In the genomic region with DNA sequence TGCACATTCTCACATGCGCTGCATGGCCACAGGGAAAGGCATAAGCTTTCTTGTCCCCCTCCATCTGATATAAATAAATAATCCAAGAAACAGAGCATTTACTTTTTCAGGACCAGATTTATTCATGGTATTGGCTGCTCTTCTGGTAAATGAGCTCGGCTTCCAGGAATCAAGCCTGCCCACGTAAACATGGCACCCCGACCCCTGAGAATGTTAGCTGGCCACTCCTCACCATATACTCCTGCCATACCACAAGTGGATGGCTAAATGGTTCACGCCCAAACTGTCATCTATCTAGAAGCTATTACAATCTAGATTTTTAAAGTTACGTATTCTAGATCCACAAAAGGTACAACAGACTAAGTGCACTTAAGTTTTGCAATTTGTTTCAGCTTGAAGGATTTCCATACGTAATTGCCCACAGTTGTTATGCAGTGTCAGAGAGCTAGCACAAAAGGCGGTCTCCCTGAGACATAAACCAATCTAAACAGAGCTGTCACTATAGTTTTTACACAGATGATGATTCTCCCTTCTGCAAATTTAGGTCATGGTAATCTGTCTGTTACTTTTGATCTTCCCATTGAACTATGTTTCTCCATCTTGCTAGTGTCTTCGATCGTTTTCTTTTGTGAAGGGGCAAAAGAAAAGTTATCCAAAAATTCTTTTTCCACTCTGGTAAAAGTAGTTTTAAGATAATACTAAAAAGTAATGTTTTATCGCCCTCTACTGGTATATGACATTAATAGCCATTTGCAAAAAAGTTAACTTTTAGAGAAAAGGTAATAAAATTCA, we compare ENCODE assay signal across 9 cellular contexts. TPM values are rescaled to one million over a fixed set of nuclear protein-coding genes. Genes with fewer than 3 reads are reported as not detected.
A peak's percentile ranks its signal among the peaks of the same experiment; 100 is the strongest.
DNase-seq lines count a peak whose midpoint lies in the region; ATAC-seq, FAIRE-seq and TF ChIP-seq lines count a peak whose summit lies in the region.
"Had no signal": no experiment of that assay in that cellular context is flagged by ENCODE, and none has a peak within 500 bp of the region (broad histone marks: within the 10 kb centered on the region; RNA-seq: fewer than 3 reads in every experiment).

No MANE protein-coding gene starts in this region.

- no peaks in the 10 kb centered on the region for H3K36me3 Mint-ChIP-seq in CD4-positive, CD25-positive, alpha-beta regulatory T cell

- no peaks in the 10 kb centered on the region for H3K27me3 Mint-ChIP-seq in CD4-positive, CD25-positive, alpha-beta regulatory T cell

- DNase-seq in CD4-positive, CD25-positive, alpha-beta regulatory T cell = peak in 2 of 3 donors; percentile 47 to 61
- DNase-seq in HT-29 (ENCODE audit: low spot score) = peak; percentile 63
- DNase-seq in frontal cortex (ENCODE audit: low spot score in 2 of 2) = no peak
- DNase-seq in small intestine = peak; percentile 24
- DNase-seq in left colon = no peak

- H3K27me3 ChIP-seq in CD4-positive, CD25-positive, alpha-beta regulatory T cell (ENCODE audit: control insufficient read depth, insufficient read depth, low read length) = no peaks in the 10 kb centered on the region
- no peaks in the 10 kb centered on the region for H3K27me3 ChIP-seq in small intestine (ENCODE audit: control insufficient read depth in 2 of 2, insufficient read depth in 2 of 2, low read length in 2 of 2)

- H3K9me3 ChIP-seq in CD4-positive, CD25-positive, alpha-beta regulatory T cell (ENCODE audit: control insufficient read depth in 2 of 2, low read length in 2 of 2) = no peaks in the 10 kb centered on the region
- H3K9me3 ChIP-seq in small intestine (ENCODE audit: control insufficient read depth, low read depth) = no peaks in the 10 kb centered on the region

- H3K27ac Mint-ChIP-seq in CD4-positive, CD25-positive, alpha-beta regulatory T cell = peak overlapping the region; percentile 25 to 85 (median 32)
- H3K27ac Mint-ChIP-seq: IgD-negative memory B cell had no signal

- no peaks in the 10 kb centered on the region for H3K9me3 Mint-ChIP-seq in CD4-positive, CD25-positive, alpha-beta regulatory T cell
- H3K9me3 Mint-ChIP-seq: IgD-negative memory B cell had no signal

- no peak overlapping the region for H3K4me3 ChIP-seq in CD4-positive, CD25-positive, alpha-beta regulatory T cell (ENCODE audit: low read depth, low read length)
- no peak overlapping the region for H3K4me3 ChIP-seq in small intestine (ENCODE audit: low read depth in 1 of 2, low read length in 2 of 2)

- peaks cover 6% of the 10 kb centered on the region for H3K4me1 ChIP-seq in CD4-positive, CD25-positive, alpha-beta regulatory T cell (ENCODE audit: control insufficient read depth, insufficient read depth, low read length, poor library complexity, severe bottlenecking)
- no peaks in the 10 kb centered on the region for H3K4me1 ChIP-seq in small intestine (ENCODE audit: control insufficient read depth in 2 of 2, insufficient read depth in 1 of 2, low read depth in 1 of 2, low read length in 1 of 2)

- ATAC-seq in CD4-positive, CD25-positive, alpha-beta regulatory T cell (ENCODE audit: low read depth in 2 of 2) = peak in 1 of 2 donors; percentile 28
- ATAC-seq in SK-N-SH treated with all-trans-retinoic acid at 6 μM for 48 hours (peak; percentile 49; the same call in 2 of the 3 replicates), HG03280 (IDR thresholded peaks at IDR 0.05; ENCODE audit: unreplicated experiment) (no peak), HG03159 (IDR thresholded peaks at IDR 0.05; ENCODE audit: unreplicated experiment) (no peak), left colon (no peak)

- peaks cover 4 to 17% (median 10%) of the 10 kb centered on the region in 4 donors for H3K4me1 Mint-ChIP-seq in CD4-positive, CD25-positive, alpha-beta regulatory T cell

- no peaks in the 10 kb centered on the region for H3K36me3 ChIP-seq in CD4-positive, CD25-positive, alpha-beta regulatory T cell (ENCODE audit: control insufficient read depth, insufficient read depth, low read length)
- H3K36me3 ChIP-seq in small intestine (ENCODE audit: control insufficient read depth in 2 of 2, insufficient read depth in 2 of 2, low read length in 2 of 2) = no peaks in the 10 kb centered on the region

- H3K4me3 Mint-ChIP-seq in CD4-positive, CD25-positive, alpha-beta regulatory T cell = peak overlapping the region in 1 of 4 donors; percentile 48

- H3K27ac ChIP-seq in CD4-positive, CD25-positive, alpha-beta regulatory T cell (ENCODE audit: insufficient read depth, low read length, poor library complexity, severe bottlenecking) = no peak overlapping the region
- no peak overlapping the region for H3K27ac ChIP-seq in small intestine (ENCODE audit: low read depth in 1 of 2, low read length in 1 of 2)

- 50 to 54% (median 53%) methylated on average over 11 of the region's 11 CpGs for WGBS in small intestine, 3 donors

- FAIRE-seq in frontal cortex (lab: Jason Lieb, UNC) (peak; percentile 96), small intestine (lab: Jason Lieb, UNC) (no peak)

- intact Hi-C loops in left colon (cut with DNase I, micrococcal nuclease) = loop anchor here (5.0 to 10.0 kb wide), 3 partner anchors 615 to 998 kb away; no protein-coding TSS in a partner anchor

TF ChIP-seq in SK-N-SH treated with all-trans-retinoic acid at 6 μM for 48 hours, 23 proteins besides CTCF, POLR2A, EP300 and RAD21:
- TF ChIP-seq TOX (CRISPR knock-in tag; IDR thresholded peaks at IDR 0.05; ENCODE audit: borderline replicate concordance) = no peak

RNA-seq across cellular contexts. Expression of a gene that starts 16.2 kb away (rescaled TPM):
- total RNA-seq in CD4-positive, CD25-positive, alpha-beta regulatory T cell = 119 TPM
- polyA plus RNA-seq in CD4-positive, CD25-positive, alpha-beta regulatory T cell = 100 to 1,000 TPM in 1 of 4 donors, 10 to 100 TPM in 3; 45.5 to 115 (median 65.4) TPM
- total RNA-seq in HT-29 (2014; rRNA removed; shearing (Covaris generic)) = 7.4 and 8.2 TPM in 2 replicates
- total RNA-seq in frontal cortex (9.8 TPM), left colon (10 to 100 TPM; 31.1 to 33.9 TPM)
- polyA plus RNA-seq in small intestine = 1 to 10 TPM; 4.0 to 9.0 (median 5.1) TPM

Comparison
In these comparisons a context has a peak if more than half of its experiments do, and no peak if none do; other contexts are left out.
1. DNase-seq: peak in CD4-positive, CD25-positive, alpha-beta regulatory T cell (2 of 3), HT-29 (single experiment) and small intestine (single experiment); none in frontal cortex (0 of 2) and left colon (0 of 2).